In genomic region chr2:233026211-233026813, GRCh38 we compare ENCODE assay signal across 2 cellular contexts.
TF ChIP-seq lines count a peak whose summit lies in the region.

No MANE protein-coding gene starts in this region.

TF ChIP-seq in IMR-90, 13 proteins besides CTCF, POLR2A, EP300 and RAD21:
- TF ChIP-seq BHLHE40 (IDR thresholded peaks at IDR 0.05; ENCODE audit: low read depth, low read length) (peak; percentile 29; the same call in 1 of the 2 replicates), FOS (IDR thresholded peaks at IDR 0.05; ENCODE audit: low read depth, low read length) (no peak)

TF ChIP-seq in HepG2, 621 proteins besides CTCF, POLR2A, EP300 and RAD21:
- no peak for TF ChIP-seq NCOA1 (CRISPR knock-in tag; IDR thresholded peaks at IDR 0.05)
- no peak for TF ChIP-seq SMAD1 (CRISPR knock-in tag; IDR thresholded peaks at IDR 0.05; ENCODE audit: borderline replicate concordance, low read depth)
- TF ChIP-seq SP1 (IDR thresholded peaks at IDR 0.05): no peak
- no peak for TF ChIP-seq SP1 (CRISPR knock-in tag; IDR thresholded peaks at IDR 0.05)
- TF ChIP-seq, protein P1, sequence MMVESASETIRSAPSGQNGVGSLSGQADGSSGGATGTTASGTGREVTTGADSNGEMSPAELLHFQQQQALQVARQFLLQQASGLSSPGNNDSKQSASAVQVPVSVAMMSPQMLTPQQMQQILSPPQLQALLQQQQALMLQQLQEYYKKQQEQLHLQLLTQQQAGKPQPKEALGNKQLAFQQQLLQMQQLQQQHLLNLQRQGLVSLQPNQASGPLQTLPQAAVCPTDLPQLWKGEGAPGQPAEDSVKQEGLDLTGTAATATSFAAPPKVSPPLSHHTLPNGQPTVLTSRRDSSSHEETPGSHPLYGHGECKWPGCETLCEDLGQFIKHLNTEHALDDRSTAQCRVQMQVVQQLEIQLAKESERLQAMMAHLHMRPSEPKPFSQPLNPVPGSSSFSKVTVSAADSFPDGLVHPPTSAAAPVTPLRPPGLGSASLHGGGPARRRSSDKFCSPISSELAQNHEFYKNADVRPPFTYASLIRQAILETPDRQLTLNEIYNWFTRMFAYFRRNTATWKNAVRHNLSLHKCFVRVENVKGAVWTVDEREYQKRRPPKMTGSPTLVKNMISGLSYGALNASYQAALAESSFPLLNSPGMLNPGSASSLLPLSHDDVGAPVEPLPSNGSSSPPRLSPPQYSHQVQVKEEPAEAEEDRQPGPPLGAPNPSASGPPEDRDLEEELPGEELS (CRISPR knock-in tag; IDR thresholded peaks at IDR 0.05): no peak
- no peak for TF ChIP-seq HMG20B (CRISPR knock-in tag; conservative IDR thresholded peaks at IDR 0.05)
- no peak for TF ChIP-seq CEBPG (CRISPR knock-in tag; IDR thresholded peaks at IDR 0.05)
- no peak for TF ChIP-seq TBL1XR1 (IDR thresholded peaks at IDR 0.05; ENCODE audit: borderline replicate concordance, low read length, partially characterized antibody)
- TF ChIP-seq ZNF629 (CRISPR knock-in tag; conservative IDR thresholded peaks at IDR 0.05): no peak
- no peak for TF ChIP-seq ZNF724P (CRISPR knock-in tag; IDR thresholded peaks at IDR 0.05; ENCODE audit: borderline replicate concordance)
- no peak for TF ChIP-seq ZNF678 (CRISPR knock-in tag; IDR thresholded peaks at IDR 0.05)
